In genomic region chr17:59839646-59840328, GRCh38 we compare ENCODE assay signal across 8 cellular contexts. TPM values are rescaled to one million over a fixed set of nuclear protein-coding genes. Genes with fewer than 3 reads are reported as not detected.
DNase-seq lines count a peak whose midpoint lies in the region; ATAC-seq and TF ChIP-seq lines count a peak whose summit lies in the region.

No MANE protein-coding gene starts in this region.

- DNase-seq in right atrium auricular region (ENCODE audit: low spot score) = peak; percentile 34
- DNase-seq in left cardiac atrium = no peak
- DNase-seq in amniotic epithelial cell (ENCODE audit: low read depth) = peak; percentile 50
- DNase-seq in left lobe of liver (ENCODE audit: low spot score) = no peak
- DNase-seq in cerebellar nuclear complex (lab: John Stamatoyannopoulos, UW) = no peak
- DNase-seq in NCI-H2029 (lab: John Stamatoyannopoulos, UW) = no peak
- DNase-seq in SHP77 treated with DMSO at 0.1 percent for 48 hours (lab: John Stamatoyannopoulos, UW) = no peak

- 16% methylated on average over 6 of the region's 6 CpGs for WGBS in urinary bladder

- H3K27ac ChIP-seq in right atrium auricular region (peak overlapping the region; percentile 92 to 95), urinary bladder (ENCODE audit: low read depth) (no peak overlapping the region)

- peaks cover 38% of the 10 kb centered on the region for H3K36me3 ChIP-seq in right atrium auricular region
- H3K36me3 ChIP-seq in urinary bladder (ENCODE audit: insufficient read depth) = no peaks in the 10 kb centered on the region

- no peaks in the 10 kb centered on the region for H3K9me3 ChIP-seq in right atrium auricular region

- H3K4me1 ChIP-seq in right atrium auricular region (peaks cover 0 to 23% of the 10 kb centered on the region in 2 donors), urinary bladder (ENCODE audit: insufficient read depth) (peaks cover 1% of the 10 kb centered on the region)

- TF ChIP-seq CTCF in right atrium auricular region (IDR thresholded peaks at IDR 0.05) = no peak

- intact Hi-C loops in left cardiac atrium (cut with DNase I) = loop anchor here in 1 of 2 donors (5.0 kb wide), 1 partner anchor 87 kb away; no protein-coding TSS in a partner anchor

- H3K27me3 ChIP-seq in right atrium auricular region = no peaks in the 10 kb centered on the region

- no peak for ATAC-seq in left cardiac atrium
- peak; percentile 32 for ATAC-seq in left lobe of liver

- peak overlapping the region; percentile 56 to 58 for H3K4me3 ChIP-seq in right atrium auricular region
- H3K4me3 ChIP-seq in urinary bladder (ENCODE audit: low read depth, low read length) = peak overlapping the region; percentile 81

RNA-seq across cellular contexts. Expression of gene TUBD1, which starts 53.0 kb away (rescaled TPM):
- total RNA-seq in right atrium auricular region (1 to 10 TPM; 6.1 to 8.0 TPM), left cardiac atrium (10 to 100 TPM in 1 of 2 donors, 1 to 10 TPM in 1; 8.5 to 10.5 TPM), left lobe of liver (6.2 TPM), urinary bladder (15.9 TPM)
- 8.4 TPM for polyA plus RNA-seq in urinary bladder

RNA-seq across cellular contexts. Expression of gene RPS6KB1, which starts 53.1 kb away (rescaled TPM):
- total RNA-seq in right atrium auricular region (10 to 100 TPM; 14.3 to 21.8 TPM), left cardiac atrium (10 to 100 TPM; 19.4 to 29.9 TPM), left lobe of liver (16.4 TPM), urinary bladder (61.8 TPM)
- 13.2 TPM for polyA plus RNA-seq in urinary bladder

Comparison
In these comparisons a context has a peak if more than half of its experiments do, and no peak if none do; other contexts are left out.
1. DNase-seq: peak in right atrium auricular region (single experiment) and amniotic epithelial cell (single experiment); none in left cardiac atrium (single experiment), left lobe of liver (single experiment), cerebellar nuclear complex (0 of 2), NCI-H2029 (single experiment) and SHP77 treated with DMSO at 0.1 percent for 48 hours (single experiment).